ENCODE assay signal across 22 cellular contexts in the genomic region with DNA sequence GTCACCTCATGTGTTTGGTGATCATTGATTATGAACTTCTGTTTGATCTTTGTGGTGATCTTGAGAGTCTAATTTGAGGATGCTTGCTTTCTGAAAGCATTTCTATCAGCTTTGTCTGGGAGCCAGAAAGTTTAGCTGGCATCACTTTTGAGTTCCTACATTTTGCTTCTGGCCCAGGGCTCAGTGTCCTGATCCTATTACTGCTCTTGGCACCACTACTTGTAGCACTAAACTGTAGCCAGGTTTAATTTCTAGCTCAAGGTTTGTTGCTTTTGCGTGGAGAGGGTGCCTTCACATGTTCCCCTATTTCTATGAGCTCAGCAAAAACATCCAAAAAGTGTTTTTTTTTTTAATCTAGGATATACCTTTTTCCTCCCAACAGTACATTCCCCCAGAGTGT.
"Had no signal": no experiment of that assay in that cellular context is flagged by ENCODE, and none has a peak within 500 bp of the region (broad histone marks: within the 10 kb centered on the region; RNA-seq: fewer than 3 reads in every experiment).

No MANE protein-coding gene starts in this region.

- H3K4me3 ChIP-seq: dorsolateral prefrontal cortex, heart right ventricle, lung, ovary, thoracic aorta, tibial nerve, upper lobe of right lung, uterus had no signal

- ATAC-seq: natural killer cell; sciatic nerve; stimulated activated effector memory CD8-positive, alpha-beta T cell treated with anti-CD3 and anti-CD28 coated beads, Interleukin-12 subunit alpha, Interleukin-12 subunit beta, amount 100 ng/mL, for 72 hours; upper lobe of right lung had no signal

- H3K4me3 Mint-ChIP-seq: natural killer cell; stimulated activated effector memory CD8-positive, alpha-beta T cell treated with anti-CD3 and anti-CD28 coated beads, Interleukin-12 subunit alpha, Interleukin-12 subunit beta, amount 100 ng/mL, for 72 hours had no signal

- H3K4me1 ChIP-seq: uterus had no signal

- H3K27me3 ChIP-seq: dorsolateral prefrontal cortex, heart right ventricle, ovary, tibial nerve, upper lobe of right lung, uterus had no signal

- H3K9me3 Mint-ChIP-seq: natural killer cell; stimulated activated effector memory CD8-positive, alpha-beta T cell treated with anti-CD3 and anti-CD28 coated beads, Interleukin-12 subunit alpha, Interleukin-12 subunit beta, amount 100 ng/mL, for 72 hours had no signal

- H3K27me3 Mint-ChIP-seq: memory B cell had no signal

- H3K27ac Mint-ChIP-seq: memory B cell; stimulated activated effector memory CD8-positive, alpha-beta T cell treated with anti-CD3 and anti-CD28 coated beads, Interleukin-12 subunit alpha, Interleukin-12 subunit beta, amount 100 ng/mL, for 72 hours had no signal

- DNase-seq: dorsolateral prefrontal cortex; effector CD4-positive, alpha-beta T cell; heart right ventricle; hippocampal formation; left colon; natural killer cell; occipital lobe; ovary; posterior cingulate gyrus; retina; stimulated activated CD4-positive, alpha-beta T cell treated with anti-CD3 and anti-CD28 coated beads, Interleukin-2, amount 100 ng/mL, for 24 hours; stimulated activated CD4-positive, alpha-beta T cell treated with anti-CD3 and anti-CD28 coated beads, Interleukin-4, amount 100 ng/mL, for 24 hours; stimulated activated naive CD4-positive, alpha-beta T cell treated with Interleukin-2 at 50 U/mL for 16 hours; substantia nigra; upper lobe of right lung; uterus had no signal

- H3K27ac ChIP-seq: dorsolateral prefrontal cortex, heart right ventricle, ovary, thoracic aorta, tibial nerve, upper lobe of right lung, uterus had no signal

- H3K36me3 ChIP-seq: ovary, thoracic aorta, tibial nerve, upper lobe of right lung, uterus had no signal

- H3K9me3 ChIP-seq: ovary, thoracic aorta, upper lobe of right lung had no signal
